In genomic region chr3:32237670-32238026, GRCh38 we compare ENCODE assay signal across 8 cellular contexts. TPM values are rescaled to one million over a fixed set of nuclear protein-coding genes. Genes with fewer than 3 reads are reported as not detected.
DNase-seq lines count a peak whose midpoint lies in the region; ATAC-seq and TF ChIP-seq lines count a peak whose summit lies in the region.

No MANE protein-coding gene starts in this region.

- H3K36me3 ChIP-seq in transverse colon: no peaks in the 10 kb centered on the region

- TF ChIP-seq EP300 in transverse colon (IDR thresholded peaks at IDR 0.05; ENCODE audit: low read depth): no peak

- no peak for ATAC-seq in central memory CD8-positive, alpha-beta T cell (replicated peaks; ENCODE audit: extremely low read depth, poor library complexity, severe bottlenecking)

- CTCF ChIA-PET in activated naive CD4-positive, alpha-beta T cell treated with anti-CD3 and anti-CD28 coated beads for 36 hours (lab: Charles Lee): no interaction called here

- H3K4me1 ChIP-seq in mononuclear cell (ENCODE audit: insufficient read depth, low read length) (peaks cover 23% of the 10 kb centered on the region), transverse colon (peaks cover 5 to 22% (median 17%) of the 10 kb centered on the region in 4 donors)

- H3K9me3 ChIP-seq in mononuclear cell (ENCODE audit: low read depth, low read length) (no peaks in the 10 kb centered on the region), transverse colon (no peaks in the 10 kb centered on the region)

- intact Hi-C loops in activated naive CD4-positive, alpha-beta T cell treated with anti-CD3 and anti-CD28 coated beads for 36 hours (cut with micrococcal nuclease): loop anchor here (1.0 to 5.0 kb wide), 7 partner anchors 51 to 335 kb away; partner anchors contain the start of genes DYNC1LI1 and GPD1L
- intact Hi-C loops in transverse colon (cut with DNase I; ENCODE audit: low total_unique reads) (no loop called here), lower leg skin (cut with DNase I; ENCODE audit: low total_unique reads) (no loop called here)

- H3K4me1 Mint-ChIP-seq in activated naive CD4-positive, alpha-beta T cell treated with anti-CD3 and anti-CD28 coated beads for 36 hours (ENCODE audit: low read depth): peaks cover 29% of the 10 kb centered on the region
- H3K4me1 Mint-ChIP-seq in central memory CD8-positive, alpha-beta T cell: peaks cover 22% of the 10 kb centered on the region

- H3K27ac ChIP-seq in transverse colon: peak overlapping the region in 3 of 4 donors; percentile 79 to 80 (median 80)

- H3K9me3 Mint-ChIP-seq in activated naive CD4-positive, alpha-beta T cell treated with anti-CD3 and anti-CD28 coated beads for 36 hours: peaks cover 13% of the 10 kb centered on the region
- H3K9me3 Mint-ChIP-seq in central memory CD8-positive, alpha-beta T cell: no peaks in the 10 kb centered on the region

- H3K4me3 ChIP-seq in mononuclear cell (ENCODE audit: low read length): peak overlapping the region; percentile 43
- H3K4me3 ChIP-seq in transverse colon: peak overlapping the region in 3 of 4 donors; percentile 66 to 85 (median 78)
- H3K4me3 ChIP-seq in lower leg skin (ENCODE audit: low read depth, poor library complexity, severe bottlenecking): no peak overlapping the region

- TF ChIP-seq POLR2A in transverse colon (IDR thresholded peaks at IDR 0.05) (no peak), lower leg skin (IDR thresholded peaks at IDR 0.05) (no peak)

- H3K4me3 Mint-ChIP-seq in activated naive CD4-positive, alpha-beta T cell treated with anti-CD3 and anti-CD28 coated beads for 36 hours: peak overlapping the region; percentile 65
- H3K4me3 Mint-ChIP-seq in central memory CD8-positive, alpha-beta T cell: peak overlapping the region; percentile 82

- H3K36me3 Mint-ChIP-seq in activated naive CD4-positive, alpha-beta T cell treated with anti-CD3 and anti-CD28 coated beads for 36 hours (ENCODE audit: low read depth): no peaks in the 10 kb centered on the region
- H3K36me3 Mint-ChIP-seq in central memory CD8-positive, alpha-beta T cell (ENCODE audit: insufficient read depth): peaks cover 3% of the 10 kb centered on the region

- TF ChIP-seq CTCF in transverse colon (IDR thresholded peaks at IDR 0.05): no peak
- no peak for TF ChIP-seq CTCF in lower leg skin (IDR thresholded peaks at IDR 0.05)

- in situ Hi-C loops in transverse colon (cut with MboI; ENCODE audit: low pct_ligation_motif_present in 1 of 4, low pct_unique_long_range_greater_than_20kb in 1 of 4, low sequenced_read_pairs in 3 of 4): no loop called here

- WGBS in transverse colon (ENCODE audit: low coverage in 1 of 2), 2 donors: 0 to 36% methylated on average over 1 to 13 of the region's 13 CpGs
- WGBS in lower leg skin, 2 donors: 19 to 28% methylated on average over 13 of the region's 13 CpGs

- H3K27ac Mint-ChIP-seq in activated naive CD4-positive, alpha-beta T cell treated with anti-CD3 and anti-CD28 coated beads for 36 hours: no peak overlapping the region
- H3K27ac Mint-ChIP-seq in central memory CD8-positive, alpha-beta T cell (ENCODE audit: low read depth): peak overlapping the region; percentile 44

- no peak for DNase-seq in activated naive CD4-positive, alpha-beta T cell treated with anti-CD3 and anti-CD28 coated beads for 36 hours
- no peak for DNase-seq in activated naive CD4-positive, alpha-beta T cell treated with anti-CD3 and anti-CD28 coated beads, Interleukin-2, amount 50 U/mL, for 16 hours
- no peak for DNase-seq in central memory CD8-positive, alpha-beta T cell (ENCODE audit: low spot score in 2 of 2)
- DNase-seq in transverse colon (no peak), NCI-H345 treated with DMSO at 0.1 percent for 48 hours (lab: John Stamatoyannopoulos, UW; ENCODE audit: unreplicated experiment) (no peak), lower leg skin (ENCODE audit: low spot score in 2 of 2) (no peak)
- no peak for DNase-seq in activated CD4-positive, alpha-beta T cell treated with anti-CD3 and anti-CD28 coated beads for 48 hours

- peaks cover 2% of the 10 kb centered on the region for H3K27me3 Mint-ChIP-seq in activated naive CD4-positive, alpha-beta T cell treated with anti-CD3 and anti-CD28 coated beads for 36 hours (ENCODE audit: low read depth)
- peaks cover 19% of the 10 kb centered on the region for H3K27me3 Mint-ChIP-seq in central memory CD8-positive, alpha-beta T cell

- H3K27me3 ChIP-seq in mononuclear cell (ENCODE audit: insufficient read depth, low read length): peaks cover 22% of the 10 kb centered on the region
- H3K27me3 ChIP-seq in transverse colon: peaks cover 14% of the 10 kb centered on the region

RNA-seq across cellular contexts. Expression of gene CMTM8, which starts 0.8 kb away (rescaled TPM):
- total RNA-seq in activated naive CD4-positive, alpha-beta T cell treated with anti-CD3 and anti-CD28 coated beads for 36 hours: 10 to 100 TPM; 16.0 to 19.1 TPM
- 2.9 TPM for total RNA-seq in mononuclear cell
- 10 to 100 TPM in 1 of 4 donors, 1 to 10 TPM in 3; 4.4 to 39.2 (median 7.4) TPM for total RNA-seq in transverse colon
- 10 to 100 TPM; 11.0 to 24.7 (median 15.5) TPM for total RNA-seq in lower leg skin
